ENCODE assay signal across 11 cellular contexts in genomic region chr2:224910535-224910934, GRCh38.
DNase-seq lines count a peak whose midpoint lies in the region; ATAC-seq and TF ChIP-seq lines count a peak whose summit lies in the region.
"Had no signal": no experiment of that assay in that cellular context is flagged by ENCODE, and none has a peak within 500 bp of the region (broad histone marks: within the 10 kb centered on the region; RNA-seq: fewer than 3 reads in every experiment).

No MANE protein-coding gene starts in this region.

- TF ChIP-seq CTCF in activated CD8-positive, alpha-beta T cell treated with anti-CD3 and anti-CD28 coated beads for 36 hours (IDR thresholded peaks at IDR 0.05) = no peak
- TF ChIP-seq CTCF in A673 (conservative IDR thresholded peaks at IDR 0.05; ENCODE audit: low read depth, low read length) = no peak

- no peak overlapping the region for H3K27ac ChIP-seq in A673 (ENCODE audit: low read depth, low read length, poor library complexity, severe bottlenecking)

- no peaks in the 10 kb centered on the region for H3K27me3 ChIP-seq in A673 (replicated peaks; ENCODE audit: insufficient read depth, low read depth, low read length, poor library complexity)

- CTCF ChIA-PET in activated CD8-positive, alpha-beta T cell treated with anti-CD3 and anti-CD28 coated beads for 36 hours (lab: Charles Lee) = interaction anchor here (1.1 to 2.1 kb wide), 5 partner anchors 10 to 99 kb away, joined by 3 to 8 read pairs (median 5); no protein-coding TSS in a partner anchor
- CTCF ChIA-PET in A673 (lab: Charles Lee) = interaction anchor here (0.6 kb wide), 1 partner anchor 853 kb away, joined by 3 read pairs; no protein-coding TSS in a partner anchor

- ATAC-seq in GM21390 (IDR thresholded peaks at IDR 0.05; ENCODE audit: unreplicated experiment) (peak; percentile 10), sciatic nerve (peak; percentile 88), GM18858 (IDR thresholded peaks at IDR 0.05; ENCODE audit: unreplicated experiment) (no peak), HG03097 (IDR thresholded peaks at IDR 0.05; ENCODE audit: low FRiP score, unreplicated experiment) (no peak)
- no peak for ATAC-seq in activated CD8-positive, alpha-beta T cell treated with anti-CD3 and anti-CD28 coated beads for 36 hours

- no peaks in the 10 kb centered on the region for H3K9me3 ChIP-seq in A673 (ENCODE audit: low read depth, low read length, poor library complexity, severe bottlenecking)

- intact Hi-C loops in activated CD8-positive, alpha-beta T cell treated with anti-CD3 and anti-CD28 coated beads for 36 hours (cut with micrococcal nuclease) = no loop called here
- intact Hi-C loops in sciatic nerve (cut with DNase I) = no loop called here
- intact Hi-C loops in A673 (cut with micrococcal nuclease; ENCODE audit: unreplicated experiment) = no loop called here

- H3K36me3 ChIP-seq in A673 (ENCODE audit: insufficient read depth, low read length, poor library complexity, severe bottlenecking) = no peaks in the 10 kb centered on the region

- POLR2A ChIA-PET in activated CD8-positive, alpha-beta T cell treated with anti-CD3 and anti-CD28 coated beads for 36 hours (lab: Charles Lee) = interaction anchor here (0.8 to 2.2 kb wide), 8 partner anchors 11 to 128 kb away, joined by 3 to 8 read pairs (median 4); no protein-coding TSS in a partner anchor
- POLR2A ChIA-PET in A673 (lab: Charles Lee; ENCODE audit: low non-redundant PET) = no interaction called here

- no peaks in the 10 kb centered on the region for H3K4me1 ChIP-seq in A673 (ENCODE audit: insufficient read depth, low read length, poor library complexity, severe bottlenecking)

- H3K9me3 Mint-ChIP-seq in activated CD8-positive, alpha-beta T cell treated with anti-CD3 and anti-CD28 coated beads for 36 hours = no peaks in the 10 kb centered on the region

- no peak overlapping the region for H3K4me3 Mint-ChIP-seq in activated CD8-positive, alpha-beta T cell treated with anti-CD3 and anti-CD28 coated beads for 36 hours

- H3K4me1 Mint-ChIP-seq in activated CD8-positive, alpha-beta T cell treated with anti-CD3 and anti-CD28 coated beads for 36 hours (ENCODE audit: low read depth) = peaks cover 65% of the 10 kb centered on the region

- no TSS peak for BruUV-seq in A673 (replicated peaks; lab: Mats Ljungman, UMichigan)

- no peak overlapping the region for H3K4me3 ChIP-seq in A673 (ENCODE audit: low read depth, low read length, poor library complexity, severe bottlenecking)

- peaks cover 60% of the 10 kb centered on the region for H3K36me3 Mint-ChIP-seq in activated CD8-positive, alpha-beta T cell treated with anti-CD3 and anti-CD28 coated beads for 36 hours (ENCODE audit: low read depth)

- no peak for DNase-seq in activated CD8-positive, alpha-beta T cell treated with anti-CD3 and anti-CD28 coated beads for 36 hours
- DNase-seq in fibroblast of the conjunctiva (ENCODE audit: low read depth) = peak; percentile 45
- no peak for DNase-seq in sciatic nerve (ENCODE audit: low spot score)
- no peak for DNase-seq in NCI-H748 treated with DMSO at 0.1 percent for 48 hours (lab: John Stamatoyannopoulos, UW)
- no peak for DNase-seq in A673 (ENCODE audit: low spot score)
- DNase-seq: activated CD4-positive, CD25-positive, alpha-beta regulatory T cell; NCI-H526 treated with DMSO at 0.1 percent for 48 hours; stimulated activated CD4-positive, alpha-beta T cell treated with anti-CD3 and anti-CD28 coated beads, Interleukin-12 subunit alpha, Interleukin-12 subunit beta, amount 100 ng/mL, for 4 hours had no signal

- peak overlapping the region; percentile 82 for H3K27ac Mint-ChIP-seq in activated CD8-positive, alpha-beta T cell treated with anti-CD3 and anti-CD28 coated beads for 36 hours

- no peaks in the 10 kb centered on the region for H3K27me3 Mint-ChIP-seq in activated CD8-positive, alpha-beta T cell treated with anti-CD3 and anti-CD28 coated beads for 36 hours

Comparison
In these comparisons a context has a peak if more than half of its experiments do, and no peak if none do; other contexts are left out.
1. ATAC-seq: peak in GM21390 (single experiment) and sciatic nerve (single experiment); none in activated CD8-positive, alpha-beta T cell treated with anti-CD3 and anti-CD28 coated beads for 36 hours (single experiment), GM18858 (single experiment) and HG03097 (single experiment).